ENCODE assay signal across 12 cellular contexts in genomic region chr2:41955641-41956040, GRCh38.
DNase-seq lines count a peak whose midpoint lies in the region; ATAC-seq and TF ChIP-seq lines count a peak whose summit lies in the region.
"Had no signal": no experiment of that assay in that cellular context is flagged by ENCODE, and none has a peak within 500 bp of the region (broad histone marks: within the 10 kb centered on the region; RNA-seq: fewer than 3 reads in every experiment).

No MANE protein-coding gene starts in this region.

- ATAC-seq in GM21360 (IDR thresholded peaks at IDR 0.05; ENCODE audit: unreplicated experiment) (peak; percentile 55), HG03196 (IDR thresholded peaks at IDR 0.05; ENCODE audit: unreplicated experiment) (peak; percentile 41), SK-N-SH treated with all-trans-retinoic acid at 6 μM for 48 hours (no peak), GM18909 (IDR thresholded peaks at IDR 0.05; ENCODE audit: poor library complexity, unreplicated experiment) (no peak), sciatic nerve (no peak)

- no peak overlapping the region for H3K4me3 ChIP-seq in GM06990 (replicated peaks; ENCODE audit: low read depth, low read length)

- no peaks in the 10 kb centered on the region; the same call in 1 of the 2 replicates for H3K27me3 ChIP-seq in GM06990 (replicated peaks; ENCODE audit: control insufficient read depth, insufficient read depth, low read length)

- H3K36me3 ChIP-seq in GM06990 (ENCODE audit: control insufficient read depth, insufficient read depth, low read length), result no peaks in the 10 kb centered on the region

- DNase-seq in GM06990 (ENCODE audit: extremely low read depth, insufficient read length), result peak; percentile 56
- DNase-seq in AG08396 (ENCODE audit: low spot score), result no peak
- DNase-seq in NK-92 (lab: John Stamatoyannopoulos, UW; ENCODE audit: unreplicated experiment), result no peak
- no peak for DNase-seq in sciatic nerve (ENCODE audit: low spot score)
- DNase-seq: activated CD4-positive, CD25-positive, alpha-beta regulatory T cell treated with anti-CD3 and anti-CD28 coated beads, Interleukin-2, amount 50 U/mL, for 72 hours; activated naive CD4-positive, alpha-beta T cell treated with anti-CD3 and anti-CD28 coated beads for 36 hours; CD4-positive, CD25-positive, alpha-beta regulatory T cell; mammary epithelial cell had no signal

- intact Hi-C loops in sciatic nerve (cut with DNase I), result no loop called here

- no peak for TF ChIP-seq CTCF in GM06990 (IDR thresholded peaks at IDR 0.05; ENCODE audit: insufficient read depth, low read length, poor library complexity, severe bottlenecking)

TF ChIP-seq in SK-N-SH treated with all-trans-retinoic acid at 6 μM for 48 hours, 23 proteins besides CTCF, POLR2A, EP300 and RAD21:
- TF ChIP-seq ZNF70 (CRISPR knock-in tag; IDR thresholded peaks at IDR 0.05) (no peak), ARNTL (CRISPR knock-in tag; IDR thresholded peaks at IDR 0.05; ENCODE audit: borderline replicate concordance, low read depth) (0 out of 2 replicates have a peak, but pooled peaks have one; percentile 38), GLIS3 (CRISPR knock-in tag; IDR thresholded peaks at IDR 0.05) (no peak)
- TF ChIP-seq, protein P1, sequence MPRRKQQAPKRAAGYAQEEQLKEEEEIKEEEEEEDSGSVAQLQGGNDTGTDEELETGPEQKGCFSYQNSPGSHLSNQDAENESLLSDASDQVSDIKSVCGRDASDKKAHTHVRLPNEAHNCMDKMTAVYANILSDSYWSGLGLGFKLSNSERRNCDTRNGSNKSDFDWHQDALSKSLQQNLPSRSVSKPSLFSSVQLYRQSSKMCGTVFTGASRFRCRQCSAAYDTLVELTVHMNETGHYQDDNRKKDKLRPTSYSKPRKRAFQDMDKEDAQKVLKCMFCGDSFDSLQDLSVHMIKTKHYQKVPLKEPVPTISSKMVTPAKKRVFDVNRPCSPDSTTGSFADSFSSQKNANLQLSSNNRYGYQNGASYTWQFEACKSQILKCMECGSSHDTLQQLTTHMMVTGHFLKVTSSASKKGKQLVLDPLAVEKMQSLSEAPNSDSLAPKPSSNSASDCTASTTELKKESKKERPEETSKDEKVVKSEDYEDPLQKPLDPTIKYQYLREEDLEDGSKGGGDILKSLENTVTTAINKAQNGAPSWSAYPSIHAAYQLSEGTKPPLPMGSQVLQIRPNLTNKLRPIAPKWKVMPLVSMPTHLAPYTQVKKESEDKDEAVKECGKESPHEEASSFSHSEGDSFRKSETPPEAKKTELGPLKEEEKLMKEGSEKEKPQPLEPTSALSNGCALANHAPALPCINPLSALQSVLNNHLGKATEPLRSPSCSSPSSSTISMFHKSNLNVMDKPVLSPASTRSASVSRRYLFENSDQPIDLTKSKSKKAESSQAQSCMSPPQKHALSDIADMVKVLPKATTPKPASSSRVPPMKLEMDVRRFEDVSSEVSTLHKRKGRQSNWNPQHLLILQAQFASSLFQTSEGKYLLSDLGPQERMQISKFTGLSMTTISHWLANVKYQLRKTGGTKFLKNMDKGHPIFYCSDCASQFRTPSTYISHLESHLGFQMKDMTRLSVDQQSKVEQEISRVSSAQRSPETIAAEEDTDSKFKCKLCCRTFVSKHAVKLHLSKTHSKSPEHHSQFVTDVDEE (CRISPR knock-in tag; IDR thresholded peaks at IDR 0.05), result 0 out of 2 replicates have a peak, but pooled peaks have one; percentile 12
TF ChIP-seq in SK-N-SH treated with all-trans-retinoic acid at 6 μM for 48 hours: peak in this region for 2.

Comparison
In these comparisons a context has a peak if more than half of its experiments do, and no peak if none do; other contexts are left out.
1. ATAC-seq: peak in GM21360 (single experiment) and HG03196 (single experiment); none in SK-N-SH treated with all-trans-retinoic acid at 6 μM for 48 hours (single experiment), GM18909 (single experiment) and sciatic nerve (single experiment).